In the genomic region with DNA sequence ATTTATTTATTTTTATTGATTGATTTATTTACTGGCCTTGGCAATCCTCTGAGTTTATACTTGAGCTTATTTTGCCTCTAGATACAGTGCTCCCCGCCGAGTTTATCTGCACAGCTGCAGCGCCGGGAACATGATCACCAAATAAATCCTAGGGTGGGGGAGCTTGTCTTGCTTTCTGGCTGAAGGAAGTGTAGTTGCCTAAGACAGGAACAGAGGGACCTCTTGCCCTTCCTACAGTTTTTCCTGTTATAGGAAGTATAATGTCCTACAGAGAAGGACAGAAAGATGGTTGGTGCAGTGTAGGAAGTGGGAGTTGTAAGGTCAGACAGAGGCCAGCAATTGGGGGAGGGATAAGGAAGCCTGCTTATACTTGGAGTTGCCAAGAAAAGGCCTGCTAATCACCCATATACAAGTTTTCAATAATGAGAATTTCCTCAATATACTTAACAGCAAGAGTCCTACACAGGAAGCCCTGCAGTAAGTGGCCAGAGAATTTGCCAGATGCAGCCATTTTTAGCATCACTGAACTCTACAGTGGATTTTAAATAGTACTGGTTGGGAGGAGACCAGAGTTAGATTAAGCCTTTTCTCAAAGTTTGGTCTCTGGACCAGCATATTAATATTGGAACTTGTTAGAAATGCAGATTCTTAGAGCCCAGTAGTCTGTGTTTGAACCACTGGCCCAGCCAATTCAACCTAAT, we compare ENCODE assay signal across 21 cellular contexts. TPM values are rescaled to one million over a fixed set of nuclear protein-coding genes. Genes with fewer than 3 reads are reported as not detected.
DNase-seq lines count a peak whose midpoint lies in the region; ATAC-seq and TF ChIP-seq lines count a peak whose summit lies in the region.
"Had no signal": no experiment of that assay in that cellular context is flagged by ENCODE, and none has a peak within 500 bp of the region (broad histone marks: within the 10 kb centered on the region; RNA-seq: fewer than 3 reads in every experiment).

No MANE protein-coding gene starts in this region.

- WGBS in aorta, 2 donors = 73 to 77% methylated on average over 4 of the region's 4 CpGs

- H3K4me3 Mint-ChIP-seq in mesothelial cell of epicardium = no peak overlapping the region
- H3K4me3 Mint-ChIP-seq: activated naive CD8-positive, alpha-beta T cell treated with anti-CD3 and anti-CD28 coated beads for 36 hours; immature natural killer cell; naive thymus-derived CD4-positive, alpha-beta T cell; stimulated activated naive CD8-positive, alpha-beta T cell treated with anti-CD3 and anti-CD28 coated beads, Interleukin-15, amount 100 ng/mL, for 72 hours; T-helper 1 cell treated with Interleukin-12 subunit alpha and Interleukin-12 subunit beta and Interleukin-4 antibody, amounts not matched to agents 30 μg/mL and 1 μg/mL, for 36 hours had no signal

- H3K9me3 ChIP-seq in aorta (ENCODE audit: control insufficient read depth, low read length) = no peaks in the 10 kb centered on the region
- H3K9me3 ChIP-seq: pancreas, transverse colon had no signal

- no peaks in the 10 kb centered on the region for H3K27me3 Mint-ChIP-seq in mesothelial cell of epicardium (ENCODE audit: low read depth)
- H3K27me3 Mint-ChIP-seq: activated naive CD8-positive, alpha-beta T cell treated with anti-CD3 and anti-CD28 coated beads for 36 hours; naive thymus-derived CD4-positive, alpha-beta T cell; stimulated activated naive CD8-positive, alpha-beta T cell treated with anti-CD3 and anti-CD28 coated beads, Interleukin-15, amount 100 ng/mL, for 72 hours had no signal

- H3K4me1 Mint-ChIP-seq in mesothelial cell of epicardium = peaks cover 6% of the 10 kb centered on the region
- H3K4me1 Mint-ChIP-seq: activated naive CD8-positive, alpha-beta T cell treated with anti-CD3 and anti-CD28 coated beads for 36 hours; immature natural killer cell; stimulated activated naive CD8-positive, alpha-beta T cell treated with anti-CD3 and anti-CD28 coated beads, Interleukin-15, amount 100 ng/mL, for 72 hours had no signal

- H3K27ac ChIP-seq in HL-60 (replicated peaks) (no peak overlapping the region), aorta (ENCODE audit: low read depth in 1 of 2, low read length in 2 of 2) (no peak overlapping the region)
- H3K27ac ChIP-seq: coronary artery, pancreas, skin epidermis, transverse colon had no signal

- no peaks in the 10 kb centered on the region for H3K36me3 ChIP-seq in aorta (ENCODE audit: control insufficient read depth in 1 of 2, insufficient read depth in 2 of 2, low read length in 1 of 2)
- H3K36me3 ChIP-seq: pancreas, transverse colon had no signal

- TF ChIP-seq CTCF in HL-60 (IDR thresholded peaks at IDR 0.05; ENCODE audit: insufficient read depth, low read length) (no peak), choroid plexus epithelial cell (conservative IDR thresholded peaks at IDR 0.05; ENCODE audit: low read depth, low read length) (no peak), mesothelial cell of epicardium (IDR thresholded peaks at IDR 0.05; ENCODE audit: unreplicated experiment) (no peak)

- intact Hi-C loops in aorta (cut with DNase I) = no loop called here

- H3K36me3 Mint-ChIP-seq in mesothelial cell of epicardium = peaks cover 5% of the 10 kb centered on the region

- H3K27ac Mint-ChIP-seq in mesothelial cell of epicardium = peak overlapping the region; percentile 35
- H3K27ac Mint-ChIP-seq: activated naive CD8-positive, alpha-beta T cell treated with anti-CD3 and anti-CD28 coated beads for 36 hours; immature natural killer cell; naive thymus-derived CD4-positive, alpha-beta T cell; stimulated activated naive CD8-positive, alpha-beta T cell treated with anti-CD3 and anti-CD28 coated beads, Interleukin-15, amount 100 ng/mL, for 72 hours; T-helper 1 cell treated with Interleukin-12 subunit alpha and Interleukin-12 subunit beta and Interleukin-4 antibody, amounts not matched to agents 30 μg/mL and 1 μg/mL, for 36 hours had no signal

- H3K27me3 ChIP-seq in HL-60 (ENCODE audit: insufficient read depth, poor library complexity, severe bottlenecking) (no peaks in the 10 kb centered on the region), aorta (ENCODE audit: control insufficient read depth in 1 of 2, insufficient read depth in 2 of 2, low read length in 1 of 2) (no peaks in the 10 kb centered on the region)
- H3K27me3 ChIP-seq: pancreas, transverse colon had no signal

- H3K4me3 ChIP-seq in HL-60 (replicated peaks; ENCODE audit: insufficient read depth, low read length) = no peak overlapping the region
- H3K4me3 ChIP-seq in choroid plexus epithelial cell (ENCODE audit: low read depth, low read length) = no peak overlapping the region
- H3K4me3 ChIP-seq in aorta (ENCODE audit: low read length in 2 of 2) = no peak overlapping the region
- H3K4me3 ChIP-seq: coronary artery, pancreas, skin epidermis, transverse colon had no signal

- ATAC-seq in aorta (ENCODE audit: low FRiP score) (no peak), GM19467 (IDR thresholded peaks at IDR 0.05; ENCODE audit: unreplicated experiment) (no peak), GM19351 (IDR thresholded peaks at IDR 0.05; ENCODE audit: unreplicated experiment) (no peak), HG02973 (IDR thresholded peaks at IDR 0.05; ENCODE audit: unreplicated experiment) (no peak)
- ATAC-seq: naive thymus-derived CD4-positive, alpha-beta T cell; stimulated activated naive CD8-positive, alpha-beta T cell treated with anti-CD3 and anti-CD28 coated beads, Interleukin-15, amount 100 ng/mL, for 72 hours had no signal

- peak; percentile 3 to 28 for DNase-seq in HL-60 (ENCODE audit: low read depth in 1 of 2, low spot score in 1 of 2)
- peak; percentile 40 to 81 for DNase-seq in NCI-H2081 (lab: John Stamatoyannopoulos, UW)
- peak; percentile 18 for DNase-seq in choroid plexus epithelial cell (ENCODE audit: low read depth)
- no peak for DNase-seq in mesothelial cell of epicardium (ENCODE audit: low spot score in 2 of 2, unreplicated experiment in 2 of 2)
- no peak for DNase-seq in aorta
- DNase-seq: activated CD4-positive, CD25-positive, alpha-beta regulatory T cell; activated naive CD8-positive, alpha-beta T cell treated with anti-CD3 and anti-CD28 coated beads for 36 hours; immature natural killer cell; naive thymus-derived CD4-positive, alpha-beta T cell; NCI-H1048; NCI-H524; pancreas; SHP77 treated with DMSO at 0.1 percent for 48 hours; stimulated activated naive CD8-positive, alpha-beta T cell treated with anti-CD3 and anti-CD28 coated beads, Interleukin-15, amount 100 ng/mL, for 72 hours; transverse colon had no signal

- H3K4me1 ChIP-seq in aorta (ENCODE audit: control insufficient read depth in 1 of 2, insufficient read depth in 2 of 2, low read length in 2 of 2) = no peaks in the 10 kb centered on the region

- H3K9me3 Mint-ChIP-seq in mesothelial cell of epicardium = peaks cover 3% of the 10 kb centered on the region
- H3K9me3 Mint-ChIP-seq: activated naive CD8-positive, alpha-beta T cell treated with anti-CD3 and anti-CD28 coated beads for 36 hours; immature natural killer cell; naive thymus-derived CD4-positive, alpha-beta T cell; stimulated activated naive CD8-positive, alpha-beta T cell treated with anti-CD3 and anti-CD28 coated beads, Interleukin-15, amount 100 ng/mL, for 72 hours; T-helper 1 cell treated with Interleukin-12 subunit alpha and Interleukin-12 subunit beta and Interleukin-4 antibody, amounts not matched to agents 30 μg/mL and 1 μg/mL, for 36 hours had no signal

RNA-seq across cellular contexts. Expression of a gene that starts 7.7 kb away (rescaled TPM):
- total RNA-seq in mesothelial cell of epicardium (56.3 to 63.0 TPM (median 61.4 TPM) in 3 replicates), aorta (100 to 1,000 TPM; 270 to 299 TPM)
- polyA plus RNA-seq in aorta = 100 to 1,000 TPM; 210 to 311 TPM

Comparison
In these comparisons a context has a peak if more than half of its experiments do, and no peak if none do; other contexts are left out.
1. DNase-seq: peak in HL-60 (2 of 2), NCI-H2081 (2 of 2) and choroid plexus epithelial cell (single experiment); none in mesothelial cell of epicardium (0 of 2) and aorta (0 of 2).